Comparison of ENCODE assay signal across 22 cellular contexts in genomic region chr10:97853006-97853405, GRCh38. TPM values are rescaled to one million over a fixed set of nuclear protein-coding genes. Genes with fewer than 3 reads are reported as not detected.
"Had no signal": no experiment of that assay in that cellular context is flagged by ENCODE, and none has a peak within 500 bp of the region (broad histone marks: within the 10 kb centered on the region; RNA-seq: fewer than 3 reads in every experiment).

No MANE protein-coding gene starts in this region.

- H3K36me3 Mint-ChIP-seq: mesothelial cell of epicardium, WTC11 had no signal

- H3K4me3 Mint-ChIP-seq: activated naive CD4-positive, alpha-beta T cell treated with anti-CD3 and anti-CD28 coated beads for 36 hours; mesothelial cell of epicardium; nephron progenitor cell; WTC11 had no signal

- DNase-seq: activated CD4-positive, alpha-beta T cell treated with anti-CD3 and anti-CD28 coated beads for 4 hours; central memory CD4-positive, alpha-beta T cell; cortex of kidney; effector CD8-positive, alpha-beta T cell; foreskin melanocyte; heart left ventricle; left colon; lower lobe of right lung; nephron progenitor cell; right cardiac atrium; stimulated activated CD4-positive, alpha-beta T cell treated with anti-CD3 and anti-CD28 coated beads, Interleukin-4, amount 100 ng/mL, for 4 hours; stimulated activated CD8-positive, alpha-beta memory T cell treated with anti-CD3 and anti-CD28 coated beads, Interleukin-4, amount 100 ng/mL, for 48 hours; stimulated activated naive CD8-positive, alpha-beta T cell treated with anti-CD3 and anti-CD28 coated beads, Interleukin-15, Interleukin-2, amounts not matched to agents 100 U/mL and 50 U/mL, for 24 hours; T-helper 2 cell; transverse colon had no signal

- H3K9me3 ChIP-seq: lower lobe of right lung, prostate gland, transverse colon had no signal

- H3K27ac Mint-ChIP-seq: activated naive CD4-positive, alpha-beta T cell treated with anti-CD3 and anti-CD28 coated beads for 36 hours; activated T-helper 2 cell treated with anti-CD3 and anti-CD28 coated beads, Interferon-gamma antibody, Interleukin-2, Interleukin-4, amounts not matched to agents 10 μg/mL and 5 μg/mL and 100 μg/mL, durations not matched to agents 14 hours and 24 hours and 36 hours; mesothelial cell of epicardium; nephron progenitor cell; WTC11 had no signal

- ATAC-seq: heart left ventricle; left colon; lower lobe of right lung; right cardiac atrium; stimulated activated naive CD8-positive, alpha-beta T cell treated with anti-CD3 and anti-CD28 coated beads, Interleukin-15, Interleukin-2, amounts not matched to agents 100 U/mL and 50 U/mL, for 24 hours; WTC11 had no signal

- FAIRE-seq: endothelial cell of umbilical vein had no signal

- H3K4me2 ChIP-seq: smooth muscle cell had no signal

- H3K27ac ChIP-seq: heart left ventricle, lower lobe of right lung, prostate gland, transverse colon had no signal

- H3K36me3 ChIP-seq: heart left ventricle, lower lobe of right lung, prostate gland, transverse colon had no signal

- H3K4me3 ChIP-seq: heart left ventricle, lower lobe of right lung, prostate gland, smooth muscle cell, transverse colon had no signal

- H3K9me3 Mint-ChIP-seq: activated naive CD4-positive, alpha-beta T cell treated with anti-CD3 and anti-CD28 coated beads for 36 hours; activated T-helper 2 cell treated with anti-CD3 and anti-CD28 coated beads, Interferon-gamma antibody, Interleukin-2, Interleukin-4, amounts not matched to agents 10 μg/mL and 5 μg/mL and 100 μg/mL, durations not matched to agents 14 hours and 24 hours and 36 hours; nephron progenitor cell; WTC11 had no signal

RNA-seq across cellular contexts. Expression of gene GOLGA7B, which starts 3.4 kb away (rescaled TPM):
- total RNA-seq: endothelial cell of umbilical vein, smooth muscle cell had no signal
- polyA plus RNA-seq: smooth muscle cell had no signal
